Comparison of ENCODE assay signal across 21 cellular contexts in the genomic region with DNA sequence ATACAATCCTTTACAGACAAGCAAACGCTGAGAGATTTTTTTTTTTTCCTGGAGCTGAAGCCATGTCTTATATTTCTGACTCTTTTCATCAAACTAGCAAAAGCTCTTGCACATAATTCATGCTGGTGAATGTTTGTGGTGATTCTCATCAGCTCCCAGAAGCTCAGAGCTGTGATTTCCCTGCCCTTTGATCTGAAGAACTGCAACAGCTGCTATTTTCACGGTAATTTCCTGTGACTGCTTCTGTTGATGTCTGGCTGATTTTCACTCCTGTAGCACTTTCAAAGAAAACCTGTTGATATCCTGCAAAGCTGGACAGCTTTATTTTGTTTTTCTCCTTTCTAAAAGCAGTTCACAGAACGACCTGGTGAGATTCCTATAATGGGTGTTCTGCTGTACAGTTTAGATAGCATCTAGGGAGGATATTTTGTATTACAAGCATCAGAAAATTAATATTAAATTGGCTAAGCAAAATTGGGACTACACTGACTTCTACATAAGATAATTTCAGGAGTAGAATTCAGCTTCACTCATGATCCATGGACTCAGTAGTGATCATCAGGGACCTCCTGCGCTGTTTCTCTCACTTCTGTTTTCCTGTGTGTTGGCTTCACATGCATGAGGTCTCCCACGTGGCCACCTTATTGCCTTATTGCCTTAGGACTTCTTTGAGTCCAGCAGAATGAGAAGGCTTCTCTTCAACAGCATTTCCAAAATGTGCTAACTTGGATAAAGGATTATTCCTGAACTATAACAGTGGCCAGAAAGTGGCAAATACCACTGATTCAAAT.
A peak's percentile ranks its signal among the peaks of the same experiment; 100 is the strongest.
DNase-seq lines count a peak whose midpoint lies in the region; ATAC-seq, FAIRE-seq and TF ChIP-seq lines count a peak whose summit lies in the region.
"Had no signal": no experiment of that assay in that cellular context is flagged by ENCODE, and none has a peak within 500 bp of the region (broad histone marks: within the 10 kb centered on the region; RNA-seq: fewer than 3 reads in every experiment).

No MANE protein-coding gene starts in this region.

- no peak for TF ChIP-seq CTCF in CD4-positive, alpha-beta T cell (IDR thresholded peaks at IDR 0.05)
- TF ChIP-seq CTCF in KMS-11 (conservative IDR thresholded peaks at IDR 0.05; ENCODE audit: low read depth, low read length) (no peak), GM12878 (IDR thresholded peaks at IDR 0.05 in 2 of 3, conservative IDR thresholded peaks at IDR 0.05 in 1 of 3; ENCODE audit: control insufficient read depth in 2 of 3, extremely low read depth in 1 of 3, insufficient read depth in 1 of 3, low read depth in 3 of 3, low read length in 3 of 3) (no peak), foreskin keratinocyte (conservative IDR thresholded peaks at IDR 0.05) (no peak)

- WGBS in GM12878 (ENCODE audit: insufficient coverage, insufficient replicate concordance, low lambda C conversion rate, missing lambda C conversion rate) = 9% methylated on average over 5 of the region's 5 CpGs
- WGBS in mesendoderm (ENCODE audit: extremely low coverage, insufficient coverage, low lambda C conversion rate) = no CpG with 5 or more reads among the region's 5 CpGs

- RAD21 ChIA-PET in GM12878 (lab: Charles Lee; ENCODE audit: unreplicated experiment) = no interaction called here

- no peak overlapping the region for H2BK5ac ChIP-seq in mesendoderm (ENCODE audit: low read length)

- POLR2A ChIA-PET in CD4-positive, alpha-beta T cell (lab: Charles Lee) = no interaction called here
- POLR2A ChIA-PET in GM12878 (lab: Charles Lee) = no interaction called here

- TF ChIP-seq EP300 in GM12878 (IDR thresholded peaks at IDR 0.05; ENCODE audit: borderline replicate concordance in 1 of 2, control insufficient read depth in 1 of 2, low read depth in 2 of 2, low read length in 2 of 2) = no peak

- TF ChIP-seq RAD21 in GM12878 (IDR thresholded peaks at IDR 0.05; ENCODE audit: insufficient read depth, low read depth, low read length) = no peak

- H3K4me3 ChIP-seq in KMS-11 (IDR thresholded peaks at IDR 0.05; ENCODE audit: insufficient read depth, low read depth, low read length) (no peak overlapping the region), GM12878 (no peak overlapping the region), mesendoderm (ENCODE audit: low read length) (no peak overlapping the region)

- H3K9me3 ChIP-seq in CD4-positive, alpha-beta T cell (ENCODE audit: control insufficient read depth, low read length) = no peaks in the 10 kb centered on the region
- H3K9me3 ChIP-seq in GM12878 (replicated peaks; ENCODE audit: control insufficient read depth, insufficient read depth, low read length) = no peaks in the 10 kb centered on the region

- H3K4me1 ChIP-seq in KMS-11 (ENCODE audit: low read depth, poor library complexity, severe bottlenecking) = peaks cover 4% of the 10 kb centered on the region
- no peaks in the 10 kb centered on the region for H3K4me1 ChIP-seq in GM12878 (ENCODE audit: control insufficient read depth, insufficient read depth, low read length)
- no peaks in the 10 kb centered on the region for H3K4me1 ChIP-seq in mesendoderm (ENCODE audit: control insufficient read depth, low read depth, low read length)
- H3K4me1 ChIP-seq in foreskin keratinocyte = no peaks in the 10 kb centered on the region

- H3K79me2 ChIP-seq in KMS-11 (ENCODE audit: insufficient read depth, low read depth) (no peaks in the 10 kb centered on the region), GM12878 (ENCODE audit: control insufficient read depth, insufficient read depth, low read length) (no peaks in the 10 kb centered on the region), mesendoderm (ENCODE audit: control insufficient read depth, insufficient read depth, low read length) (no peaks in the 10 kb centered on the region)

- in situ Hi-C loops in GM12878 (cut with MboI) = no loop called here

- no peak overlapping the region for H3K56ac ChIP-seq in mesendoderm (ENCODE audit: low read length)

- H3K27ac ChIP-seq in CD4-positive, alpha-beta T cell (ENCODE audit: low read depth, low read length) = no peak overlapping the region
- H3K27ac ChIP-seq in KMS-11 (no peak overlapping the region), GM12878 (ENCODE audit: control insufficient read depth, insufficient read depth) (no peak overlapping the region), mesendoderm (ENCODE audit: low read depth, low read length) (no peak overlapping the region), foreskin keratinocyte (no peak overlapping the region)

- no peaks in the 10 kb centered on the region for H3K36me3 Mint-ChIP-seq in CD4-positive, alpha-beta T cell (ENCODE audit: low read depth)
- H3K36me3 Mint-ChIP-seq: CD4-positive, CD25-positive, alpha-beta regulatory T cell had no signal

- H3K36me3 ChIP-seq in KMS-11 (ENCODE audit: insufficient read depth) (no peaks in the 10 kb centered on the region), GM12878 (ENCODE audit: control insufficient read depth in 2 of 2, insufficient read depth in 2 of 2, low read length in 1 of 2) (no peaks in the 10 kb centered on the region), mesendoderm (ENCODE audit: control insufficient read depth, insufficient read depth, low read length) (no peaks in the 10 kb centered on the region)

- no peak for FAIRE-seq in GM12878 (lab: Jason Lieb, UNC)
- FAIRE-seq: GM12892 had no signal

- no peak overlapping the region for H2BK120ac ChIP-seq in mesendoderm (ENCODE audit: low read depth, low read length)

- H3K4me3 Mint-ChIP-seq in CD4-positive, alpha-beta T cell = no peak overlapping the region
- H3K4me3 Mint-ChIP-seq: B cell; CD4-positive, CD25-positive, alpha-beta regulatory T cell had no signal

- no peaks in the 10 kb centered on the region for H3K27me3 Mint-ChIP-seq in CD4-positive, alpha-beta T cell
- H3K27me3 Mint-ChIP-seq: B cell; CD4-positive, CD25-positive, alpha-beta regulatory T cell had no signal

- H2AFZ ChIP-seq in KMS-11 (ENCODE audit: low read depth) (0 out of 2 replicates have a peak overlapping the region, but pooled peaks have one; percentile 4), GM12878 (ENCODE audit: control insufficient read depth, low read depth, low read length) (no peak overlapping the region)

- H3K4me2 ChIP-seq in KMS-11 (peak overlapping the region; percentile 29; the same call in 1 of the 2 replicates), GM12878 (ENCODE audit: control insufficient read depth, insufficient read depth) (no peak overlapping the region), mesendoderm (ENCODE audit: low read length) (no peak overlapping the region)

- no peaks in the 10 kb centered on the region for H3K27me3 ChIP-seq in CD4-positive, alpha-beta T cell (ENCODE audit: control insufficient read depth, insufficient read depth, low read length)
- no peaks in the 10 kb centered on the region for H3K27me3 ChIP-seq in KMS-11 (ENCODE audit: insufficient read depth, low read depth)
- H3K27me3 ChIP-seq in GM12878 (replicated peaks in 1 of 2; ENCODE audit: control insufficient read depth in 2 of 2, insufficient read depth in 2 of 2, low read length in 1 of 2) = no peaks in the 10 kb centered on the region
- H3K27me3 ChIP-seq in mesendoderm (ENCODE audit: insufficient read depth, low read length, poor library complexity) = no peaks in the 10 kb centered on the region
- no peaks in the 10 kb centered on the region for H3K27me3 ChIP-seq in foreskin keratinocyte

- no peaks in the 10 kb centered on the region for H3K4me1 Mint-ChIP-seq in CD4-positive, alpha-beta T cell (ENCODE audit: low read depth)
- H3K4me1 Mint-ChIP-seq: B cell; CD4-positive, CD25-positive, alpha-beta regulatory T cell had no signal

- H3K27ac Mint-ChIP-seq in CD4-positive, alpha-beta T cell = peak overlapping the region; percentile 66
- H3K27ac Mint-ChIP-seq: B cell had no signal

- DNase-seq in CD4-positive, alpha-beta T cell = no peak
- no peak for DNase-seq in GM12878 (ENCODE audit: low read depth, low spot score)
- DNase-seq in mesendoderm = peak; percentile 24
- DNase-seq in cerebellum (ENCODE audit: low spot score) = no peak
- DNase-seq in iPS-NIHi11 (ENCODE audit: low spot score) = no peak
- DNase-seq in activated T-cell treated with anti-CD3 and anti-CD28 coated beads, Interleukin-2, amount 50 U/mL, for 48 hours = no peak
- DNase-seq in foreskin keratinocyte = no peak
- DNase-seq: 8988T, DMS153, EL, IMR-90, NCI-H1105 treated with DMSO at 0.1 percent for 48 hours, NCI-H1694 treated with DMSO at 0.1 percent for 48 hours, NCI-H748 treated with DMSO at 0.1 percent for 48 hours, OCI-M1, RPMI8226, SHP77 treated with DMSO at 0.1 percent for 48 hours had no signal

- no peak overlapping the region for H4K5ac ChIP-seq in mesendoderm (ENCODE audit: low read length)

- no peak overlapping the region for H3K4ac ChIP-seq in mesendoderm (ENCODE audit: low read depth, low read length)

- no peak overlapping the region for H2AK5ac ChIP-seq in mesendoderm (ENCODE audit: low read length)

- no peak for TF ChIP-seq POLR2A in GM12878 (IDR thresholded peaks at IDR 0.05; ENCODE audit: low read depth, low read length)

- no peak overlapping the region for H3K18ac ChIP-seq in mesendoderm (ENCODE audit: low read length)

- no peak overlapping the region for H3K9ac ChIP-seq in KMS-11
- H3K9ac ChIP-seq in GM12878 (ENCODE audit: control insufficient read depth, insufficient read depth, low read length) = no peak overlapping the region
- no peak overlapping the region for H3K9ac ChIP-seq in mesendoderm (ENCODE audit: low read length)

- no peak for ATAC-seq in CD4-positive, alpha-beta T cell (ENCODE audit: poor library complexity)
- ATAC-seq in GM12878 (no peak), foreskin keratinocyte (no peak)

- intact Hi-C loops in CD4-positive, alpha-beta T cell (cut with DNase I, micrococcal nuclease) = no loop called here
- intact Hi-C loops in GM12878 (cut with micrococcal nuclease; ENCODE audit: unreplicated experiment) = no loop called here

- H3K23ac ChIP-seq in mesendoderm (ENCODE audit: low read length) = no peak overlapping the region

- H4K20me1 ChIP-seq in KMS-11 (ENCODE audit: insufficient read depth) (no peaks in the 10 kb centered on the region), GM12878 (ENCODE audit: control insufficient read depth, insufficient read depth) (no peaks in the 10 kb centered on the region)

- H2BK15ac ChIP-seq in mesendoderm (replicated peaks; ENCODE audit: low read depth) = no peak overlapping the region

- SMC1A ChIA-PET in GM12878 (lab: Charles Lee; ENCODE audit: uncharacterized antibody, unreplicated experiment) = interaction anchor here (0.5 to 1.0 kb wide), 5 partner anchors 11 to 511 kb away, joined by 3 read pairs; no protein-coding TSS in a partner anchor

- peaks cover 15% of the 10 kb centered on the region for H3K9me3 Mint-ChIP-seq in CD4-positive, alpha-beta T cell

- no peaks in the 10 kb centered on the region for H3K79me1 ChIP-seq in mesendoderm (ENCODE audit: low read length)

- no peak overlapping the region for H4K8ac ChIP-seq in mesendoderm (ENCODE audit: low read depth, low read length)

- CTCF ChIA-PET in CD4-positive, alpha-beta T cell (lab: Charles Lee) = no interaction called here
- CTCF ChIA-PET in GM12878 (lab: Yijun Ruan, JAX) = no interaction called here

- no TSS peak for BruUV-seq in GM12878 (replicated peaks; lab: Mats Ljungman, UMichigan)

TF ChIP-seq in GM12878, 131 proteins besides CTCF, POLR2A, EP300 and RAD21 (continues in another document):
- no peak for TF ChIP-seq PML (IDR thresholded peaks at IDR 0.05; ENCODE audit: low read length)
- peak; percentile 63; the same call in 1 of the 2 replicates for TF ChIP-seq TCF7 (IDR thresholded peaks at IDR 0.05; ENCODE audit: borderline replicate concordance)
